ENCODE assay signal across 18 cellular contexts in genomic region chr1:154838473-154838872, GRCh38.
"Had no signal": no experiment of that assay in that cellular context is flagged by ENCODE, and none has a peak within 500 bp of the region (broad histone marks: within the 10 kb centered on the region; RNA-seq: fewer than 3 reads in every experiment).

No MANE protein-coding gene starts in this region.

- H3K9me3 Mint-ChIP-seq: activated T-helper 1 cell treated with anti-CD3 and anti-CD28 coated beads, Interleukin-12 subunit alpha, Interleukin-12 subunit beta, Interleukin-2, Interleukin-4 antibody, amounts not matched to agents 30 ng/mL and 10 ng/mL and 1 ng/mL, durations not matched to agents 14 hours and 24 hours and 36 hours; stimulated activated effector memory CD8-positive, alpha-beta T cell treated with anti-CD3 and anti-CD28 coated beads, Interleukin-12 subunit alpha, Interleukin-12 subunit beta, amount 100 ng/mL, for 72 hours had no signal

- H3K27me3 Mint-ChIP-seq: activated naive CD8-positive, alpha-beta T cell had no signal

- H3K4me1 Mint-ChIP-seq: stimulated activated effector memory CD8-positive, alpha-beta T cell treated with anti-CD3 and anti-CD28 coated beads, Interleukin-12 subunit alpha, Interleukin-12 subunit beta, amount 100 ng/mL, for 72 hours had no signal

- H3K27ac ChIP-seq: cardiac muscle cell, ovary, right lobe of liver, VCaP had no signal

- H3K27me3 ChIP-seq: cardiac muscle cell, ovary, right lobe of liver had no signal

- H3K36me3 Mint-ChIP-seq: activated naive CD8-positive, alpha-beta T cell; stimulated activated effector memory CD8-positive, alpha-beta T cell treated with anti-CD3 and anti-CD28 coated beads, Interleukin-12 subunit alpha, Interleukin-12 subunit beta, amount 100 ng/mL, for 72 hours had no signal

- H3K4me3 Mint-ChIP-seq: activated naive CD8-positive, alpha-beta T cell; activated T-helper 1 cell treated with anti-CD3 and anti-CD28 coated beads, Interleukin-12 subunit alpha, Interleukin-12 subunit beta, Interleukin-2, Interleukin-4 antibody, amounts not matched to agents 30 ng/mL and 10 ng/mL and 1 ng/mL, durations not matched to agents 14 hours and 24 hours and 36 hours; stimulated activated effector memory CD8-positive, alpha-beta T cell treated with anti-CD3 and anti-CD28 coated beads, Interleukin-12 subunit alpha, Interleukin-12 subunit beta, amount 100 ng/mL, for 72 hours had no signal

- H3K27ac Mint-ChIP-seq: activated naive CD8-positive, alpha-beta T cell; activated T-helper 1 cell treated with anti-CD3 and anti-CD28 coated beads, Interleukin-12 subunit alpha, Interleukin-12 subunit beta, Interleukin-2, Interleukin-4 antibody, amounts not matched to agents 30 ng/mL and 10 ng/mL and 1 ng/mL, durations not matched to agents 14 hours and 24 hours and 36 hours; stimulated activated effector memory CD8-positive, alpha-beta T cell treated with anti-CD3 and anti-CD28 coated beads, Interleukin-12 subunit alpha, Interleukin-12 subunit beta, amount 100 ng/mL, for 72 hours had no signal

- H3K36me3 ChIP-seq: cardiac muscle cell, esophagus squamous epithelium, ovary, right lobe of liver, stomach had no signal

- H3K9me3 ChIP-seq: esophagus squamous epithelium, ovary, right lobe of liver, stomach had no signal

- ATAC-seq: stimulated activated effector memory CD8-positive, alpha-beta T cell treated with anti-CD3 and anti-CD28 coated beads, Interleukin-12 subunit alpha, Interleukin-12 subunit beta, amount 100 ng/mL, for 72 hours had no signal

- H3K4me1 ChIP-seq: right lobe of liver had no signal

- H3K4me3 ChIP-seq: cardiac muscle cell, esophagus squamous epithelium, lung, ovary, right lobe of liver, stomach had no signal

- DNase-seq: activated CD4-positive, alpha-beta T cell treated with anti-CD3 and anti-CD28 coated beads for 1 hour; activated CD4-positive, alpha-beta T cell treated with anti-CD3 and anti-CD28 coated beads, Interleukin-2, amount 50 U/mL, for 4 hours; activated gamma-delta T cell treated with Interleukin-2 at 50 U/mL for 16 hours; dermis blood vessel endothelial cell; effector memory CD4-positive, alpha-beta T cell; esophagus squamous epithelium; midbrain; right lobe of liver; stimulated activated CD4-positive, alpha-beta T cell treated with anti-CD3 and anti-CD28 coated beads, Interleukin-4, amount 100 ng/mL, for 24 hours; trophoblast cell had no signal
